In the genomic region with DNA sequence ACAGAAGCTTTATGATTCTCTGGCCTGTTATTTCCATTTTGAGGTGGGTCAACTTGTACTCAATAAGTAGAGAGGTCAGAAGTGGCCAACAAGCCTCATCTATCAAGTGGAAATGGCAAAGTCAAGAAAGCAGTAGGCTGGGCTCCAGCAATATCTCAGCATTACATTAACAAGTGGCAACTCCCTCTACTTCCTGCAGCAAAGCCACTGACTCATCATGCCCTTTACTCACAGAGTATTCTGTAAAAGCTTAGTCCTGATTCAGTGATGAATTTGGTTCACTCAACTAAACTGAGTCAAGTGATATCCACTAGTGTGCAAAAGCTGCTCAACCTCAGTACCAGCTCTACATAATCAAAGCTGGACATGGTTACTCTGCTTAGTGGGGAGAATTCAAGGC, we compare ENCODE assay signal across 18 cellular contexts.
DNase-seq lines count a peak whose midpoint lies in the region; ATAC-seq, FAIRE-seq and TF ChIP-seq lines count a peak whose summit lies in the region.
"Had no signal": no experiment of that assay in that cellular context is flagged by ENCODE, and none has a peak within 500 bp of the region (broad histone marks: within the 10 kb centered on the region; RNA-seq: fewer than 3 reads in every experiment).

No MANE protein-coding gene starts in this region.

- DNase-seq in Caki2 (ENCODE audit: low read depth) (peak; percentile 1), OCI-M1 (lab: John Stamatoyannopoulos, UW) (peak; percentile 6), mesendoderm (peak; percentile 39), HTR-8/SVneo (ENCODE audit: insufficient read length, low spot score) (no peak), esophagus squamous epithelium (lab: John Stamatoyannopoulos, UW) (no peak), pons (ENCODE audit: low spot score) (no peak)
- DNase-seq in stimulated activated CD4-positive, alpha-beta T cell treated with anti-CD3 and anti-CD28 coated beads, Interleukin-12 subunit alpha, Interleukin-12 subunit beta, amount 100 ng/mL, for 4 hours, result no peak
- DNase-seq: activated CD8-positive, alpha-beta T cell treated with anti-CD3 and anti-CD28 coated beads, Interleukin-2, amount 10 ng/mL, durations not matched to agents 7 days and 5 days; cortex of kidney; gastrocnemius medialis; NCI-H1436; NCI-H446 treated with DMSO at 0.1 percent for 48 hours; stimulated activated naive B cell treated with anti-CD40 and anti-IgM and Interleukin-4, amounts not matched to agents 10 μg/mL and 1 μg/mL and 100 μg/mL, for 72 hours; upper lobe of left lung had no signal

- no peak for TF ChIP-seq CTCF in esophagus squamous epithelium (IDR thresholded peaks at IDR 0.05)

- H3K4me3 ChIP-seq in mesendoderm (ENCODE audit: low read length) (no peak overlapping the region), esophagus squamous epithelium (no peak overlapping the region)
- H3K4me3 ChIP-seq: gastrocnemius medialis, upper lobe of left lung had no signal

- no peak overlapping the region for H3K23ac ChIP-seq in mesendoderm (ENCODE audit: low read length)

- H3K56ac ChIP-seq in mesendoderm (ENCODE audit: low read length), result no peak overlapping the region

- H3K36me3 ChIP-seq in mesendoderm (ENCODE audit: control insufficient read depth, insufficient read depth, low read length), result no peaks in the 10 kb centered on the region
- H3K36me3 ChIP-seq in esophagus squamous epithelium, result no peaks in the 10 kb centered on the region
- H3K36me3 ChIP-seq: gastrocnemius medialis, neutrophil, upper lobe of left lung had no signal

- TF ChIP-seq POLR2A in esophagus squamous epithelium (IDR thresholded peaks at IDR 0.05), result no peak

- H4K5ac ChIP-seq in mesendoderm (ENCODE audit: low read length), result no peak overlapping the region

- peak overlapping the region; percentile 20 for H3K4ac ChIP-seq in mesendoderm (ENCODE audit: low read depth, low read length)

- H3K79me2 ChIP-seq in mesendoderm (ENCODE audit: control insufficient read depth, insufficient read depth, low read length), result no peaks in the 10 kb centered on the region

- intact Hi-C loops in esophagus squamous epithelium (cut with DNase I), result no loop called here

- peak overlapping the region; percentile 100 for H2BK15ac ChIP-seq in mesendoderm (replicated peaks; ENCODE audit: low read depth)

- H4K8ac ChIP-seq in mesendoderm (ENCODE audit: low read depth, low read length), result no peak overlapping the region

- no peaks in the 10 kb centered on the region for H3K79me1 ChIP-seq in mesendoderm (ENCODE audit: low read length)

- no peak overlapping the region for H2BK5ac ChIP-seq in mesendoderm (ENCODE audit: low read length)

- peaks cover 3% of the 10 kb centered on the region for H3K4me1 ChIP-seq in mesendoderm (ENCODE audit: control insufficient read depth, low read depth, low read length)
- no peaks in the 10 kb centered on the region for H3K4me1 ChIP-seq in esophagus squamous epithelium
- H3K4me1 ChIP-seq: gastrocnemius medialis, upper lobe of left lung had no signal

- no peaks in the 10 kb centered on the region for H3K27me3 ChIP-seq in mesendoderm (ENCODE audit: insufficient read depth, low read length, poor library complexity)
- H3K27me3 ChIP-seq in esophagus squamous epithelium, result no peaks in the 10 kb centered on the region
- H3K27me3 ChIP-seq: gastrocnemius medialis, neutrophil, upper lobe of left lung had no signal

- in situ Hi-C loops in Caki2 (cut with HindIII; ENCODE audit: low pct_unique_long_range_greater_than_20kb, low sequenced_read_pairs), result no loop called here

- H3K9ac ChIP-seq in mesendoderm (ENCODE audit: low read length), result no peak overlapping the region

- H3K27ac ChIP-seq in mesendoderm (ENCODE audit: low read depth, low read length) (no peak overlapping the region), esophagus squamous epithelium (no peak overlapping the region)
- H3K27ac ChIP-seq: gastrocnemius medialis, neutrophil, upper lobe of left lung, VCaP had no signal

- H2BK120ac ChIP-seq in mesendoderm (ENCODE audit: low read depth, low read length), result peak overlapping the region; percentile 82

- H3K18ac ChIP-seq in mesendoderm (ENCODE audit: low read length), result peak overlapping the region; percentile 83

- FAIRE-seq in HTR-8/SVneo (lab: Jason Lieb, UNC), result no peak
- FAIRE-seq: H1 had no signal

- ATAC-seq in esophagus mucosa, result peak; percentile 73
- ATAC-seq: activated CD8-positive, alpha-beta T cell treated with anti-CD3 and anti-CD28 coated beads, Interleukin-2, amount 10 ng/mL, durations not matched to agents 7 days and 5 days; gastrocnemius medialis; stimulated activated naive B cell treated with anti-CD40 and anti-IgM and Interleukin-4, amounts not matched to agents 10 μg/mL and 1 μg/mL and 100 μg/mL, for 72 hours had no signal

- H2AK5ac ChIP-seq in mesendoderm (ENCODE audit: low read length), result no peak overlapping the region

- H3K4me2 ChIP-seq in mesendoderm (ENCODE audit: low read length), result no peak overlapping the region

- peaks cover 0 to 5% (median 0%) of the 10 kb centered on the region in 3 donors for H3K9me3 ChIP-seq in esophagus squamous epithelium
- H3K9me3 ChIP-seq: gastrocnemius medialis, neutrophil had no signal

Comparison
In these comparisons a context has a peak if more than half of its experiments do, and no peak if none do; other contexts are left out.
1. DNase-seq: peak in Caki2 (single experiment), OCI-M1 (single experiment) and mesendoderm (single experiment); none in HTR-8/SVneo (single experiment), esophagus squamous epithelium (single experiment), stimulated activated CD4-positive, alpha-beta T cell treated with anti-CD3 and anti-CD28 coated beads, Interleukin-12 subunit alpha, Interleukin-12 subunit beta, amount 100 ng/mL, for 4 hours (single experiment) and pons (single experiment).